Comparison of ENCODE assay signal across 17 cellular contexts in genomic region chr2:96690306-96691021, GRCh38. TPM values are rescaled to one million over a fixed set of nuclear protein-coding genes. Genes with fewer than 3 reads are reported as not detected.
"Had no signal": no experiment of that assay in that cellular context is flagged by ENCODE, and none has a peak within 500 bp of the region (broad histone marks: within the 10 kb centered on the region; RNA-seq: fewer than 3 reads in every experiment).

No MANE protein-coding gene starts in this region.

- H3K27me3 ChIP-seq: hepatocyte, neutrophil, upper lobe of left lung had no signal

- ATAC-seq: foreskin keratinocyte had no signal

- H3K4me2 ChIP-seq: hepatocyte had no signal

- H3K4me3 ChIP-seq: hepatocyte, upper lobe of left lung had no signal

- DNase-seq: cerebellar nuclear complex; dermis blood vessel endothelial cell; foreskin keratinocyte; mesendoderm; naive B cell; small intestine; stimulated activated CD4-positive, alpha-beta T cell treated with anti-CD3 and anti-CD28 coated beads, Interleukin-2, amount 100 ng/mL, for 48 hours; stimulated activated naive CD4-positive, alpha-beta T cell treated with Interleukin-2 at 50 U/mL for 16 hours had no signal

- H3K4me3 Mint-ChIP-seq: naive B cell, nephron had no signal

- H3K9me3 Mint-ChIP-seq: naive B cell, nephron had no signal

- H3K9me3 ChIP-seq: neutrophil, upper lobe of left lung had no signal

- H3K4me1 Mint-ChIP-seq: naive B cell had no signal

- H3K4me1 ChIP-seq: foreskin keratinocyte had no signal

- H3K27ac ChIP-seq: foreskin keratinocyte, hepatocyte, neutrophil had no signal

- H3K27ac Mint-ChIP-seq: naive B cell, nephron had no signal

- H3K36me3 ChIP-seq: neutrophil, upper lobe of left lung had no signal

- FAIRE-seq: colon, small intestine had no signal

- H2AFZ ChIP-seq: hepatocyte had no signal

- H3K79me2 ChIP-seq: hepatocyte had no signal

- H3K36me3 Mint-ChIP-seq: naive B cell had no signal

RNA-seq across cellular contexts. Expression of gene FER1L5, which starts 47.9 kb away (rescaled TPM):
- total RNA-seq: kidney epithelial cell, lung microvascular endothelial cell, pulmonary artery endothelial cell had no signal
- polyA plus RNA-seq: liver had no signal
